25 cellular contexts compared by ENCODE assay signal in genomic region chr13:40145139-40145538, GRCh38.
DNase-seq lines count a peak whose midpoint lies in the region; ATAC-seq, FAIRE-seq and TF ChIP-seq lines count a peak whose summit lies in the region.
"Had no signal": no experiment of that assay in that cellular context is flagged by ENCODE, and none has a peak within 500 bp of the region (broad histone marks: within the 10 kb centered on the region; RNA-seq: fewer than 3 reads in every experiment).

No MANE protein-coding gene starts in this region.

- ATAC-seq in K562 (no peak), GM21526 (IDR thresholded peaks at IDR 0.05; ENCODE audit: low FRiP score, unreplicated experiment) (no peak)
- peak; percentile 19 for ATAC-seq in stimulated activated naive CD8-positive, alpha-beta T cell treated with anti-CD3 and anti-CD28 coated beads, Interleukin-15, Interleukin-2, amounts not matched to agents 100 U/mL and 50 U/mL, for 24 hours
- ATAC-seq: body of pancreas, lower lobe of right lung, WTC11 had no signal

- no TSS peak for BruUV-seq in K562 (replicated peaks; lab: Mats Ljungman, UMichigan)
- BruUV-seq in A673 (replicated peaks; lab: Mats Ljungman, UMichigan) = no TSS peak

- H3K4me3 ChIP-seq in K562 (no peak overlapping the region), A673 (ENCODE audit: low read depth, low read length, poor library complexity, severe bottlenecking) (no peak overlapping the region)
- H3K4me3 ChIP-seq: body of pancreas, lower lobe of right lung, smooth muscle cell, testis had no signal

- no peaks in the 10 kb centered on the region for H4K20me1 ChIP-seq in K562 (replicated peaks; ENCODE audit: control insufficient read depth, insufficient read depth, low read length)

- TF ChIP-seq CTCF in K562 (IDR thresholded peaks at IDR 0.05 in 2 of 3, conservative IDR thresholded peaks at IDR 0.05 in 1 of 3; ENCODE audit: insufficient read depth in 2 of 3, low read depth in 1 of 3, low read length in 3 of 3) (no peak), A673 (conservative IDR thresholded peaks at IDR 0.05; ENCODE audit: low read depth, low read length) (no peak)

- no peak for TF ChIP-seq EP300 in K562 (IDR thresholded peaks at IDR 0.05; ENCODE audit: low read length)

- H3K36me3 ChIP-seq in K562 (ENCODE audit: control insufficient read depth, insufficient read depth, low read length) (no peaks in the 10 kb centered on the region), A673 (ENCODE audit: insufficient read depth, low read length, poor library complexity, severe bottlenecking) (no peaks in the 10 kb centered on the region)
- H3K36me3 ChIP-seq: lower lobe of right lung had no signal

- no peaks in the 10 kb centered on the region for H3K36me3 Mint-ChIP-seq in activated CD4-positive, alpha-beta T cell treated with anti-CD3 and anti-CD28 coated beads, Interleukin-2, amount 10 ng/mL, durations not matched to agents 24 days and 14 days (ENCODE audit: low read depth)
- H3K36me3 Mint-ChIP-seq: WTC11 had no signal

- no peaks in the 10 kb centered on the region for H3K9me1 ChIP-seq in K562 (ENCODE audit: control insufficient read depth, insufficient read depth, low read length)

- H3K9me3 ChIP-seq in K562 (replicated peaks; ENCODE audit: control insufficient read depth, insufficient read depth, low read depth, low read length) (no peaks in the 10 kb centered on the region), A673 (ENCODE audit: low read depth, low read length, poor library complexity, severe bottlenecking) (no peaks in the 10 kb centered on the region)
- H3K9me3 ChIP-seq: body of pancreas, lower lobe of right lung, testis had no signal

- intact Hi-C loops in activated CD4-positive, alpha-beta T cell treated with anti-CD3 and anti-CD28 coated beads, Interleukin-2, amount 10 ng/mL, durations not matched to agents 24 days and 14 days (cut with micrococcal nuclease) = loop anchor here (1.0 to 5.0 kb wide), 2 partner anchors 77 to 119 kb away; no protein-coding TSS in a partner anchor
- intact Hi-C loops in K562 (cut with micrococcal nuclease) (no loop called here), A673 (cut with micrococcal nuclease; ENCODE audit: unreplicated experiment) (no loop called here)

- no peak for TF ChIP-seq RAD21 in K562 (CRISPR knock-in tag; conservative IDR thresholded peaks at IDR 0.05 in 1 of 2, IDR thresholded peaks at IDR 0.05 in 1 of 2)

- CTCF ChIA-PET in K562 (lab: Yijun Ruan, JAX; ENCODE audit: low intra/inter-chr PET ratio) (no interaction called here), A673 (lab: Charles Lee) (no interaction called here)

- peak; percentile 70 for DNase-seq in activated effector memory CD4-positive, alpha-beta T cell treated with anti-CD3 and anti-CD28 coated beads, Interleukin-2, amount 50 U/mL, for 16 hours
- no peak for DNase-seq in activated effector memory CD4-positive, alpha-beta T cell treated with Interleukin-2 at 50 U/mL for 16 hours
- peak; percentile 62 for DNase-seq in activated CD4-positive, alpha-beta T cell treated with anti-CD3 and anti-CD28 coated beads, Interleukin-2, amount 10 ng/mL, durations not matched to agents 24 days and 14 days
- no peak for DNase-seq in K562 (ENCODE audit: extremely low read depth in 1 of 4, low spot score in 3 of 4)
- no peak for DNase-seq in stimulated activated naive CD8-positive, alpha-beta T cell treated with anti-CD3 and anti-CD28 coated beads, Interleukin-15, Interleukin-2, amounts not matched to agents 100 U/mL and 50 U/mL, for 24 hours
- DNase-seq in A673 (ENCODE audit: low spot score) = no peak
- DNase-seq: body of pancreas, C1 segment of cervical spinal cord, cerebellar nuclear complex, glutamatergic neuron, H9, KG1, kidney, lower lobe of right lung, MM.1S, NCI-H1417, NCI-H2081 treated with DMSO at 0.1 percent for 48 hours, testis had no signal

- no peaks in the 10 kb centered on the region for H3K27me3 Mint-ChIP-seq in activated CD4-positive, alpha-beta T cell treated with anti-CD3 and anti-CD28 coated beads, Interleukin-2, amount 10 ng/mL, durations not matched to agents 24 days and 14 days

- H3K4me2 ChIP-seq in K562 (ENCODE audit: insufficient read depth, low read length) = no peak overlapping the region
- H3K4me2 ChIP-seq: smooth muscle cell had no signal

- no peaks in the 10 kb centered on the region for H3K79me2 ChIP-seq in K562 (ENCODE audit: control insufficient read depth, insufficient read depth, low read length)

- H3K9me3 Mint-ChIP-seq in activated CD4-positive, alpha-beta T cell treated with anti-CD3 and anti-CD28 coated beads, Interleukin-2, amount 10 ng/mL, durations not matched to agents 24 days and 14 days = no peaks in the 10 kb centered on the region
- H3K9me3 Mint-ChIP-seq: H9, nephron, WTC11 had no signal

- POLR2A ChIA-PET in K562 (lab: Yijun Ruan, JAX) = interaction anchor here (0.9 to 1.2 kb wide), 2 partner anchors 8 to 9 kb away, joined by 3 read pairs; no protein-coding TSS in a partner anchor
- POLR2A ChIA-PET in A673 (lab: Charles Lee; ENCODE audit: low non-redundant PET) = no interaction called here

- FAIRE-seq in K562 (lab: Jason Lieb, UNC) = no peak
- FAIRE-seq: GM12891, HTR-8/SVneo, kidney, urothelium cell line had no signal

- no peak overlapping the region for H3K4me3 Mint-ChIP-seq in activated CD4-positive, alpha-beta T cell treated with anti-CD3 and anti-CD28 coated beads, Interleukin-2, amount 10 ng/mL, durations not matched to agents 24 days and 14 days
- H3K4me3 Mint-ChIP-seq: H9, nephron, WTC11 had no signal

- TF ChIP-seq POLR2A in K562 (conservative IDR thresholded peaks at IDR 0.05) = no peak

- 0% methylated on average over 6 of the region's 7 CpGs for WGBS in K562 (ENCODE audit: insufficient coverage, low coverage, missing lambda C conversion rate)

- peaks cover 49% of the 10 kb centered on the region for H3K4me1 Mint-ChIP-seq in activated CD4-positive, alpha-beta T cell treated with anti-CD3 and anti-CD28 coated beads, Interleukin-2, amount 10 ng/mL, durations not matched to agents 24 days and 14 days
- H3K4me1 Mint-ChIP-seq: WTC11 had no signal

- in situ Hi-C loops in K562 (cut with MboI) = no loop called here

- H3K27ac ChIP-seq in K562 (ENCODE audit: extremely low read depth, low read depth, low read length) = no peak overlapping the region
- no peak overlapping the region for H3K27ac ChIP-seq in A673 (ENCODE audit: low read depth, low read length, poor library complexity, severe bottlenecking)
- H3K27ac ChIP-seq: body of pancreas, lower lobe of right lung, testis had no signal

- H3K9ac ChIP-seq in K562 (ENCODE audit: insufficient read depth in 1 of 2, low read depth in 2 of 2, low read length in 2 of 2) = no peak overlapping the region

- no peak overlapping the region for H2AFZ ChIP-seq in K562 (ENCODE audit: low read depth, low read length)

- H3K27me3 ChIP-seq in K562 (ENCODE audit: control insufficient read depth in 2 of 2, insufficient read depth in 2 of 2, low read length in 2 of 2) (peaks cover 3 to 31% of the 10 kb centered on the region in 2 experiments; a peak in 2 of 5 replicates), A673 (replicated peaks; ENCODE audit: insufficient read depth, low read depth, low read length, poor library complexity) (peaks cover 5% of the 10 kb centered on the region)
- H3K27me3 ChIP-seq: body of pancreas, testis had no signal

- H3K27ac Mint-ChIP-seq in activated CD4-positive, alpha-beta T cell treated with anti-CD3 and anti-CD28 coated beads, Interleukin-2, amount 10 ng/mL, durations not matched to agents 24 days and 14 days = peak overlapping the region; percentile 3
- H3K27ac Mint-ChIP-seq: H9, nephron, WTC11 had no signal

- H3K4me1 ChIP-seq in K562 (replicated peaks in 1 of 2; ENCODE audit: control insufficient read depth in 2 of 2, insufficient read depth in 2 of 2, low read length in 2 of 2) = no peaks in the 10 kb centered on the region
- no peaks in the 10 kb centered on the region for H3K4me1 ChIP-seq in A673 (ENCODE audit: insufficient read depth, low read length, poor library complexity, severe bottlenecking)

TF ChIP-seq in K562, 482 proteins besides CTCF, POLR2A, EP300 and RAD21 (continues in another document):
- TF ChIP-seq USF2 (CRISPR knock-in tag; IDR thresholded peaks at IDR 0.05) (peak; percentile 34; the same call in 1 of the 2 replicates), REST (CRISPR knock-in tag; IDR thresholded peaks at IDR 0.05; ENCODE audit: low read depth) (no peak)

Comparison
In these comparisons a context has a peak if more than half of its experiments do, and no peak if none do; other contexts are left out.
1. DNase-seq: peak in activated effector memory CD4-positive, alpha-beta T cell treated with anti-CD3 and anti-CD28 coated beads, Interleukin-2, amount 50 U/mL, for 16 hours (single experiment) and activated CD4-positive, alpha-beta T cell treated with anti-CD3 and anti-CD28 coated beads, Interleukin-2, amount 10 ng/mL, durations not matched to agents 24 days and 14 days (single experiment); none in activated effector memory CD4-positive, alpha-beta T cell treated with Interleukin-2 at 50 U/mL for 16 hours (single experiment), K562 (0 of 4), stimulated activated naive CD8-positive, alpha-beta T cell treated with anti-CD3 and anti-CD28 coated beads, Interleukin-15, Interleukin-2, amounts not matched to agents 100 U/mL and 50 U/mL, for 24 hours (single experiment) and A673 (single experiment).